In genomic region chr11:44407211-44407996, GRCh38 we compare ENCODE assay signal across 30 cellular contexts.
DNase-seq lines count a peak whose midpoint lies in the region; ATAC-seq and TF ChIP-seq lines count a peak whose summit lies in the region.
"Had no signal": no experiment of that assay in that cellular context is flagged by ENCODE, and none has a peak within 500 bp of the region (broad histone marks: within the 10 kb centered on the region; RNA-seq: fewer than 3 reads in every experiment).

No MANE protein-coding gene starts in this region.

- H3K36me3 ChIP-seq in BLaER1, result no peaks in the 10 kb centered on the region
- H3K36me3 ChIP-seq: HAP-1, MG63 had no signal

- H3K9me3 ChIP-seq in BLaER1, result peaks cover 16% of the 10 kb centered on the region
- H3K9me3 ChIP-seq: HAP-1, MG63 had no signal

- H3K27ac Mint-ChIP-seq in activated CD8-positive, alpha-beta memory T cell treated with anti-CD3 and anti-CD28 coated beads, Interleukin-2, amount 10 ng/mL, durations not matched to agents 7 days and 5 days, result no peak overlapping the region
- H3K27ac Mint-ChIP-seq in stimulated activated effector memory CD8-positive, alpha-beta T cell treated with anti-CD3 and anti-CD28 coated beads, Interleukin-12 subunit alpha, Interleukin-12 subunit beta, amount 100 ng/mL, for 72 hours, result no peak overlapping the region
- H3K27ac Mint-ChIP-seq: B cell, GM23338, HFFc6 had no signal

- no peaks in the 10 kb centered on the region for H3K36me3 Mint-ChIP-seq in activated CD8-positive, alpha-beta memory T cell treated with anti-CD3 and anti-CD28 coated beads, Interleukin-2, amount 10 ng/mL, durations not matched to agents 7 days and 5 days
- no peaks in the 10 kb centered on the region for H3K36me3 Mint-ChIP-seq in stimulated activated effector memory CD8-positive, alpha-beta T cell treated with anti-CD3 and anti-CD28 coated beads, Interleukin-12 subunit alpha, Interleukin-12 subunit beta, amount 100 ng/mL, for 72 hours

- H3K27me3 ChIP-seq in BLaER1, result no peaks in the 10 kb centered on the region; the same call in 1 of the 2 replicates

- peaks cover 15% of the 10 kb centered on the region for H3K27me3 Mint-ChIP-seq in activated CD8-positive, alpha-beta memory T cell treated with anti-CD3 and anti-CD28 coated beads, Interleukin-2, amount 10 ng/mL, durations not matched to agents 7 days and 5 days

- H3K9ac ChIP-seq in BLaER1, result no peak overlapping the region

- peaks cover 19% of the 10 kb centered on the region for H3K4me1 ChIP-seq in BLaER1
- H3K4me1 ChIP-seq: HAP-1 had no signal

- peak overlapping the region; percentile 27 for H3K4me2 ChIP-seq in BLaER1
- H3K4me2 ChIP-seq: GM23338, PC-9 had no signal

- ATAC-seq in activated CD8-positive, alpha-beta memory T cell treated with anti-CD3 and anti-CD28 coated beads, Interleukin-2, amount 10 ng/mL, durations not matched to agents 7 days and 5 days, result no peak
- no peak for ATAC-seq in HG02759 (IDR thresholded peaks at IDR 0.05; ENCODE audit: unreplicated experiment)
- no peak for ATAC-seq in stimulated activated effector memory CD8-positive, alpha-beta T cell treated with anti-CD3 and anti-CD28 coated beads, Interleukin-12 subunit alpha, Interleukin-12 subunit beta, amount 100 ng/mL, for 72 hours
- ATAC-seq: GM23338 had no signal

- no peak overlapping the region for H3K4me3 Mint-ChIP-seq in activated CD8-positive, alpha-beta memory T cell treated with anti-CD3 and anti-CD28 coated beads, Interleukin-2, amount 10 ng/mL, durations not matched to agents 7 days and 5 days
- no peak overlapping the region for H3K4me3 Mint-ChIP-seq in stimulated activated effector memory CD8-positive, alpha-beta T cell treated with anti-CD3 and anti-CD28 coated beads, Interleukin-12 subunit alpha, Interleukin-12 subunit beta, amount 100 ng/mL, for 72 hours
- H3K4me3 Mint-ChIP-seq: B cell, GM23338, HFFc6 had no signal

- DNase-seq in activated CD8-positive, alpha-beta memory T cell treated with anti-CD3 and anti-CD28 coated beads, Interleukin-2, amount 50 U/mL, for 48 hours, result peak; percentile 13
- DNase-seq in activated CD8-positive, alpha-beta memory T cell treated with anti-CD3 and anti-CD28 coated beads, Interleukin-2, amount 10 ng/mL, durations not matched to agents 7 days and 5 days, result no peak
- DNase-seq in coronary artery (ENCODE audit: low spot score), result peak; percentile 57
- DNase-seq in myocyte (ENCODE audit: low read depth), result peak; percentile 92
- no peak for DNase-seq in stimulated activated effector memory CD8-positive, alpha-beta T cell treated with anti-CD3 and anti-CD28 coated beads, Interleukin-12 subunit alpha, Interleukin-12 subunit beta, amount 100 ng/mL, for 72 hours (ENCODE audit: low spot score in 2 of 2)
- no peak for DNase-seq in GM10266 (ENCODE audit: extremely low spot score)
- DNase-seq: Calu3; DMS153; DND-41; HFFc6; IMR-90; KG1; MG63; NCI-H1105 treated with DMSO at 0.1 percent for 48 hours; NCI-H146; NCI-H1930; NCI-H2107; NCI-H524 treated with DMSO at 0.1 percent for 48 hours; NCI-H82; NK-92 treated with Interleukin-12 subunit alpha and Interleukin-12 subunit beta, amount 100 ng/mL, for 24 hours; RPMI8226; SHP77 treated with DMSO at 0.1 percent for 48 hours had no signal

- peaks cover 3% of the 10 kb centered on the region for H3K9me3 Mint-ChIP-seq in activated CD8-positive, alpha-beta memory T cell treated with anti-CD3 and anti-CD28 coated beads, Interleukin-2, amount 10 ng/mL, durations not matched to agents 7 days and 5 days (ENCODE audit: low read depth)
- H3K9me3 Mint-ChIP-seq in stimulated activated effector memory CD8-positive, alpha-beta T cell treated with anti-CD3 and anti-CD28 coated beads, Interleukin-12 subunit alpha, Interleukin-12 subunit beta, amount 100 ng/mL, for 72 hours, result no peaks in the 10 kb centered on the region
- H3K9me3 Mint-ChIP-seq: GM23338, HFFc6 had no signal

- no peak for TF ChIP-seq CTCF in coronary artery (IDR thresholded peaks at IDR 0.05)
- TF ChIP-seq CTCF in GM10266 (IDR thresholded peaks at IDR 0.05; ENCODE audit: control insufficient read depth, insufficient read depth, low read depth, missing control alignments), result no peak

- H3K27ac ChIP-seq in BLaER1, result no peak overlapping the region
- no peak overlapping the region for H3K27ac ChIP-seq in coronary artery
- H3K27ac ChIP-seq: 22Rv1, PC-9, SK-N-MC had no signal

- no peak overlapping the region for H3K4me3 ChIP-seq in BLaER1
- H3K4me3 ChIP-seq in coronary artery, result no peak overlapping the region
- H3K4me3 ChIP-seq: GM23338, HAP-1, MG63, PC-9, SK-N-MC had no signal

- no peaks in the 10 kb centered on the region for H3K4me1 Mint-ChIP-seq in activated CD8-positive, alpha-beta memory T cell treated with anti-CD3 and anti-CD28 coated beads, Interleukin-2, amount 10 ng/mL, durations not matched to agents 7 days and 5 days
- no peaks in the 10 kb centered on the region for H3K4me1 Mint-ChIP-seq in stimulated activated effector memory CD8-positive, alpha-beta T cell treated with anti-CD3 and anti-CD28 coated beads, Interleukin-12 subunit alpha, Interleukin-12 subunit beta, amount 100 ng/mL, for 72 hours

- CTCF ChIA-PET in activated CD8-positive, alpha-beta memory T cell treated with anti-CD3 and anti-CD28 coated beads, Interleukin-2, amount 10 ng/mL, durations not matched to agents 7 days and 5 days (lab: Charles Lee), result no interaction called here

- H4K20me1 ChIP-seq in BLaER1, result no peaks in the 10 kb centered on the region

Comparison
In these comparisons a context has a peak if more than half of its experiments do, and no peak if none do; other contexts are left out.
1. DNase-seq: peak in activated CD8-positive, alpha-beta memory T cell treated with anti-CD3 and anti-CD28 coated beads, Interleukin-2, amount 50 U/mL, for 48 hours (single experiment), coronary artery (single experiment) and myocyte (single experiment); none in activated CD8-positive, alpha-beta memory T cell treated with anti-CD3 and anti-CD28 coated beads, Interleukin-2, amount 10 ng/mL, durations not matched to agents 7 days and 5 days (single experiment), stimulated activated effector memory CD8-positive, alpha-beta T cell treated with anti-CD3 and anti-CD28 coated beads, Interleukin-12 subunit alpha, Interleukin-12 subunit beta, amount 100 ng/mL, for 72 hours (0 of 2) and GM10266 (single experiment).